Comparison of ENCODE assay signal across 15 cellular contexts in the genomic region with DNA sequence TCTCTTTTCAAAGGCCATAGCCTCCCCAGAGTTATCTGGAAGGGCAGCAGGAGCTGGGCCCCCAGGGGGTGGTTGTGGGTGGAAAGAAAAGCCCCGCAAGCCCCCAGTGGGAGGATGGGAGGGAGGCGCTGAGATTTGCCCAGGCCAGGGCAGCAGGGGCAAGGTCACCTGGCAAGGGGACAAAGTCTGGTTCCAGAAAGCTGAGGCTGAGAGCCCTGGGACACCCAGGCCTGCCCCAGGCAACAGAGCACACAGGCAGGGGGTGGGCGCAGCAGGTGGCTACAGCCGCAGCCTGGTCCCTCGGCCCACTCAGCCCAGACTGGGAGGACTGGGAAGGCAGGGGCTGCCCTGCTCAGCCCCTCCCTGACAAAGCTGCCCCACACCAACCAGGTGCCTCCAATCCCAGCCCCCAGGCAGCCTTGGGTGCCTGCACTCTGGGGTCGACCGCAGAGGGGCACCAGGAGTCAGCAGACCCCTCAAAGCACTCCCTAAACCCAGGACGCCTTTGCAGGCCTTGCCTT. TPM values are rescaled to one million over a fixed set of nuclear protein-coding genes. Genes with fewer than 3 reads are reported as not detected.
DNase-seq lines count a peak whose midpoint lies in the region; ATAC-seq and TF ChIP-seq lines count a peak whose summit lies in the region.
"Had no signal": no experiment of that assay in that cellular context is flagged by ENCODE, and none has a peak within 500 bp of the region (broad histone marks: within the 10 kb centered on the region; RNA-seq: fewer than 3 reads in every experiment).

No MANE protein-coding gene starts in this region.

- no peaks in the 10 kb centered on the region for H3K36me3 ChIP-seq in right lobe of liver

- intact Hi-C loops in dendritic cell treated with granulocyte-macrophage colony-stimulating factor and Interleukin-4, amounts not matched to agents 40 ng/mL and 50 ng/mL, for 4 days (cut with micrococcal nuclease): no loop called here
- intact Hi-C loops in right lobe of liver (cut with DNase I): no loop called here

- ATAC-seq in stimulated activated naive CD8-positive, alpha-beta T cell treated with anti-CD3 and anti-CD28 coated beads, Interleukin-15, amount 100 ng/mL, for 72 hours: peak; percentile 14
- no peak for ATAC-seq in stimulated activated naive CD8-positive, alpha-beta T cell treated with anti-CD3 and anti-CD28 coated beads, Interleukin-15, Interleukin-2, amounts not matched to agents 100 U/mL and 50 U/mL, for 24 hours
- peak; percentile 38 to 62 (median 49) for ATAC-seq in right lobe of liver
- no peak for ATAC-seq in SK-N-SH treated with all-trans-retinoic acid at 6 μM for 48 hours

- H3K27me3 ChIP-seq in right lobe of liver: no peaks in the 10 kb centered on the region

- no peak for TF ChIP-seq POLR2A in right lobe of liver (IDR thresholded peaks at IDR 0.05)

- peaks cover 12% of the 10 kb centered on the region for H3K4me1 Mint-ChIP-seq in stimulated activated naive CD8-positive, alpha-beta T cell treated with anti-CD3 and anti-CD28 coated beads, Interleukin-15, amount 100 ng/mL, for 72 hours
- no peaks in the 10 kb centered on the region for H3K4me1 Mint-ChIP-seq in dendritic cell treated with granulocyte-macrophage colony-stimulating factor and Interleukin-4, amounts not matched to agents 40 ng/mL and 50 ng/mL, for 4 days (ENCODE audit: low read depth)
- H3K4me1 Mint-ChIP-seq: CD14-positive monocyte had no signal

- 33% methylated on average over 1 of the region's 8 CpGs for WGBS in right lobe of liver (ENCODE audit: insufficient coverage, low coverage, low lambda C conversion rate, missing lambda C conversion rate)

- no peak overlapping the region for H3K4me3 Mint-ChIP-seq in stimulated activated naive CD8-positive, alpha-beta T cell treated with anti-CD3 and anti-CD28 coated beads, Interleukin-15, amount 100 ng/mL, for 72 hours
- H3K4me3 Mint-ChIP-seq in dendritic cell treated with granulocyte-macrophage colony-stimulating factor and Interleukin-4, amounts not matched to agents 40 ng/mL and 50 ng/mL, for 4 days: no peak overlapping the region
- H3K4me3 Mint-ChIP-seq: CD14-positive monocyte; CD8-positive, alpha-beta memory T cell had no signal

- no peak overlapping the region for H3K27ac ChIP-seq in right lobe of liver
- H3K27ac ChIP-seq: HL-60 had no signal

- peak overlapping the region in 1 of 2 donors; percentile 59 for H3K27ac Mint-ChIP-seq in stimulated activated naive CD8-positive, alpha-beta T cell treated with anti-CD3 and anti-CD28 coated beads, Interleukin-15, amount 100 ng/mL, for 72 hours
- H3K27ac Mint-ChIP-seq in dendritic cell treated with granulocyte-macrophage colony-stimulating factor and Interleukin-4, amounts not matched to agents 40 ng/mL and 50 ng/mL, for 4 days: peak overlapping the region; percentile 32

- TF ChIP-seq CTCF in right lobe of liver (IDR thresholded peaks at IDR 0.05): no peak

- no peak for DNase-seq in stimulated activated naive CD8-positive, alpha-beta T cell treated with anti-CD3 and anti-CD28 coated beads, Interleukin-15, amount 100 ng/mL, for 72 hours
- DNase-seq in stimulated activated naive CD8-positive, alpha-beta T cell treated with anti-CD3 and anti-CD28 coated beads, Interleukin-15, Interleukin-2, amounts not matched to agents 100 U/mL and 50 U/mL, for 24 hours: no peak
- DNase-seq in right lobe of liver (no peak), NCI-H526 (lab: John Stamatoyannopoulos, UW) (no peak), NOMO-1 treated with dmso at 0.1 percent for 144 hours (lab: John Stamatoyannopoulos, UW; ENCODE audit: unreplicated experiment) (no peak)
- DNase-seq: Caco-2; CD8-positive, alpha-beta memory T cell; DND-41; GDM1; HCEC 1CT had no signal

- H3K27me3 Mint-ChIP-seq in stimulated activated naive CD8-positive, alpha-beta T cell treated with anti-CD3 and anti-CD28 coated beads, Interleukin-15, amount 100 ng/mL, for 72 hours: no peaks in the 10 kb centered on the region
- no peaks in the 10 kb centered on the region for H3K27me3 Mint-ChIP-seq in dendritic cell treated with granulocyte-macrophage colony-stimulating factor and Interleukin-4, amounts not matched to agents 40 ng/mL and 50 ng/mL, for 4 days

- H3K9me3 Mint-ChIP-seq in stimulated activated naive CD8-positive, alpha-beta T cell treated with anti-CD3 and anti-CD28 coated beads, Interleukin-15, amount 100 ng/mL, for 72 hours: no peaks in the 10 kb centered on the region
- no peaks in the 10 kb centered on the region for H3K9me3 Mint-ChIP-seq in dendritic cell treated with granulocyte-macrophage colony-stimulating factor and Interleukin-4, amounts not matched to agents 40 ng/mL and 50 ng/mL, for 4 days
- H3K9me3 Mint-ChIP-seq: CD14-positive monocyte; CD8-positive, alpha-beta memory T cell had no signal

- no peaks in the 10 kb centered on the region for H3K9me3 ChIP-seq in right lobe of liver
- H3K9me3 ChIP-seq: Caco-2 had no signal

- no peak overlapping the region for H3K4me3 ChIP-seq in right lobe of liver

- H3K36me3 Mint-ChIP-seq in dendritic cell treated with granulocyte-macrophage colony-stimulating factor and Interleukin-4, amounts not matched to agents 40 ng/mL and 50 ng/mL, for 4 days (ENCODE audit: low read depth): peaks cover 1% of the 10 kb centered on the region

- peaks cover 0 to 7% (median 0%) of the 10 kb centered on the region in 4 donors for H3K4me1 ChIP-seq in right lobe of liver
- H3K4me1 ChIP-seq: Caco-2 had no signal

TF ChIP-seq in SK-N-SH treated with all-trans-retinoic acid at 6 μM for 48 hours, 23 proteins besides CTCF, POLR2A, EP300 and RAD21:
- no peak for TF ChIP-seq ZFP3 (CRISPR knock-in tag; IDR thresholded peaks at IDR 0.05)
- no peak for TF ChIP-seq OSR1 (CRISPR knock-in tag; IDR thresholded peaks at IDR 0.05)
- TF ChIP-seq CSDC2 (CRISPR knock-in tag; IDR thresholded peaks at IDR 0.05): no peak
- TF ChIP-seq TOX (CRISPR knock-in tag; IDR thresholded peaks at IDR 0.05; ENCODE audit: borderline replicate concordance): no peak
- TF ChIP-seq ZNF565 (CRISPR knock-in tag; conservative IDR thresholded peaks at IDR 0.05; ENCODE audit: low read depth): no peak
- TF ChIP-seq, protein P1, sequence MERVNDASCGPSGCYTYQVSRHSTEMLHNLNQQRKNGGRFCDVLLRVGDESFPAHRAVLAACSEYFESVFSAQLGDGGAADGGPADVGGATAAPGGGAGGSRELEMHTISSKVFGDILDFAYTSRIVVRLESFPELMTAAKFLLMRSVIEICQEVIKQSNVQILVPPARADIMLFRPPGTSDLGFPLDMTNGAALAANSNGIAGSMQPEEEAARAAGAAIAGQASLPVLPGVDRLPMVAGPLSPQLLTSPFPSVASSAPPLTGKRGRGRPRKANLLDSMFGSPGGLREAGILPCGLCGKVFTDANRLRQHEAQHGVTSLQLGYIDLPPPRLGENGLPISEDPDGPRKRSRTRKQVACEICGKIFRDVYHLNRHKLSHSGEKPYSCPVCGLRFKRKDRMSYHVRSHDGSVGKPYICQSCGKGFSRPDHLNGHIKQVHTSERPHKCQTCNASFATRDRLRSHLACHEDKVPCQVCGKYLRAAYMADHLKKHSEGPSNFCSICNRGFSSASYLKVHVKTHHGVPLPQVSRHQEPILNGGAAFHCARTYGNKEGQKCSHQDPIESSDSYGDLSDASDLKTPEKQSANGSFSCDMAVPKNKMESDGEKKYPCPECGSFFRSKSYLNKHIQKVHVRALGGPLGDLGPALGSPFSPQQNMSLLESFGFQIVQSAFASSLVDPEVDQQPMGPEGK (CRISPR knock-in tag; IDR thresholded peaks at IDR 0.05; ENCODE audit: borderline replicate concordance): no peak
- no peak for TF ChIP-seq TCF4 (CRISPR knock-in tag; IDR thresholded peaks at IDR 0.05; ENCODE audit: borderline replicate concordance)
- no peak for TF ChIP-seq ZC3H10 (CRISPR knock-in tag; IDR thresholded peaks at IDR 0.05)
- no peak for TF ChIP-seq PPARA (CRISPR knock-in tag; IDR thresholded peaks at IDR 0.05; ENCODE audit: borderline replicate concordance)
- no peak for TF ChIP-seq ZNF8 (CRISPR knock-in tag; IDR thresholded peaks at IDR 0.05)
- no peak for TF ChIP-seq ZFP30 (CRISPR knock-in tag; IDR thresholded peaks at IDR 0.05)
- TF ChIP-seq, protein P2, sequence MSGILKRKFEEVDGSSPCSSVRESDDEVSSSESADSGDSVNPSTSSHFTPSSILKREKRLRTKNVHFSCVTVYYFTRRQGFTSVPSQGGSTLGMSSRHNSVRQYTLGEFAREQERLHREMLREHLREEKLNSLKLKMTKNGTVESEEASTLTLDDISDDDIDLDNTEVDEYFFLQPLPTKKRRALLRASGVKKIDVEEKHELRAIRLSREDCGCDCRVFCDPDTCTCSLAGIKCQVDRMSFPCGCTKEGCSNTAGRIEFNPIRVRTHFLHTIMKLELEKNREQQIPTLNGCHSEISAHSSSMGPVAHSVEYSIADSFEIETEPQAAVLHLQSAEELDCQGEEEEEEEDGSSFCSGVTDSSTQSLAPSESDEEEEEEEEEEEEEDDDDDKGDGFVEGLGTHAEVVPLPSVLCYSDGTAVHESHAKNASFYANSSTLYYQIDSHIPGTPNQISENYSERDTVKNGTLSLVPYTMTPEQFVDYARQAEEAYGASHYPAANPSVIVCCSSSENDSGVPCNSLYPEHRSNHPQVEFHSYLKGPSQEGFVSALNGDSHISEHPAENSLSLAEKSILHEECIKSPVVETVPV (CRISPR knock-in tag; IDR thresholded peaks at IDR 0.05): no peak
- TF ChIP-seq RARB (CRISPR knock-in tag; IDR thresholded peaks at IDR 0.05): no peak
- TF ChIP-seq ISL1 (CRISPR knock-in tag; IDR thresholded peaks at IDR 0.05): no peak
- no peak for TF ChIP-seq ARNTL (CRISPR knock-in tag; IDR thresholded peaks at IDR 0.05; ENCODE audit: borderline replicate concordance, low read depth)
- TF ChIP-seq ESRRG (CRISPR knock-in tag; IDR thresholded peaks at IDR 0.05): no peak
- no peak for TF ChIP-seq GLIS3 (CRISPR knock-in tag; IDR thresholded peaks at IDR 0.05)
- TF ChIP-seq BACH2 (CRISPR knock-in tag; IDR thresholded peaks at IDR 0.05; ENCODE audit: borderline replicate concordance): no peak

RNA-seq across cellular contexts. Expression of a gene that starts 23.7 kb away (rescaled TPM):
- total RNA-seq in right lobe of liver: under 1 TPM in 1 of 6 experiments, not detected in 5; 0.33 TPM
- total RNA-seq: A673, Caco-2 had no signal

Comparison
In these comparisons a context has a peak if more than half of its experiments do, and no peak if none do; other contexts are left out.
1. ATAC-seq: peak in stimulated activated naive CD8-positive, alpha-beta T cell treated with anti-CD3 and anti-CD28 coated beads, Interleukin-15, amount 100 ng/mL, for 72 hours (single experiment) and right lobe of liver (4 of 4); none in stimulated activated naive CD8-positive, alpha-beta T cell treated with anti-CD3 and anti-CD28 coated beads, Interleukin-15, Interleukin-2, amounts not matched to agents 100 U/mL and 50 U/mL, for 24 hours (single experiment) and SK-N-SH treated with all-trans-retinoic acid at 6 μM for 48 hours (single experiment).